ENCODE assay signal across 19 cellular contexts in genomic region chr17:4562000-4562969, GRCh38. TPM values are rescaled to one million over a fixed set of nuclear protein-coding genes. Genes with fewer than 3 reads are reported as not detected.
DNase-seq lines count a peak whose midpoint lies in the region; ATAC-seq and TF ChIP-seq lines count a peak whose summit lies in the region.
"Had no signal": no experiment of that assay in that cellular context is flagged by ENCODE, and none has a peak within 500 bp of the region (broad histone marks: within the 10 kb centered on the region; RNA-seq: fewer than 3 reads in every experiment).

No MANE protein-coding gene starts in this region.

- no peaks in the 10 kb centered on the region for H3K79me1 ChIP-seq in IMR-90 (ENCODE audit: low read depth in 1 of 2, low read length in 2 of 2)

- H3K4me3 ChIP-seq in IMR-90 (ENCODE audit: insufficient read depth, low read depth, low read length), result no peak overlapping the region
- H3K4me3 ChIP-seq: adrenal gland, heart right ventricle, SJCRH30 had no signal

- no peak overlapping the region for H3K56ac ChIP-seq in IMR-90 (ENCODE audit: extremely low read depth, insufficient read depth, low read length)

- H4K20me1 ChIP-seq in IMR-90 (ENCODE audit: insufficient read depth, low read length), result no peaks in the 10 kb centered on the region

- intact Hi-C loops in IMR-90 (cut with micrococcal nuclease), result loop anchor here (10.0 kb wide), 1 partner anchor 323 kb away; no protein-coding TSS in a partner anchor

- no peak for TF ChIP-seq RAD21 in IMR-90 (IDR thresholded peaks at IDR 0.05; ENCODE audit: low read length)

- no peaks in the 10 kb centered on the region for H3K9me1 ChIP-seq in IMR-90 (ENCODE audit: insufficient read depth, low read length)

- no peak overlapping the region for H2AK5ac ChIP-seq in IMR-90 (ENCODE audit: low read depth, low read length)

- H2BK5ac ChIP-seq in IMR-90 (ENCODE audit: low read depth, low read length, poor library complexity, severe bottlenecking), result no peak overlapping the region

- H3K27me3 Mint-ChIP-seq in activated T-helper 17 cell treated with anti-CD3 and anti-CD28 coated beads, Interleukin-2, amount 50 U/mL, for 72 hours, result no peaks in the 10 kb centered on the region
- no peaks in the 10 kb centered on the region for H3K27me3 Mint-ChIP-seq in naive B cell

- no peak overlapping the region for H3K27ac ChIP-seq in IMR-90 (ENCODE audit: insufficient read depth, low read length)
- H3K27ac ChIP-seq: 22Rv1, adrenal gland, SJCRH30 had no signal

- H3K9me3 Mint-ChIP-seq in activated T-helper 17 cell treated with anti-CD3 and anti-CD28 coated beads, Interleukin-2, amount 50 U/mL, for 72 hours, result no peaks in the 10 kb centered on the region
- no peaks in the 10 kb centered on the region for H3K9me3 Mint-ChIP-seq in naive B cell

- H3K27me3 ChIP-seq in IMR-90 (ENCODE audit: control insufficient read depth, insufficient read depth, low read length), result peaks cover 5% of the 10 kb centered on the region; the same call in 1 of the 2 replicates
- H3K27me3 ChIP-seq: adrenal gland, heart right ventricle, SJCRH30 had no signal

- no peaks in the 10 kb centered on the region for H3K36me3 ChIP-seq in IMR-90 (ENCODE audit: control insufficient read depth, insufficient read depth, low read length)
- H3K36me3 ChIP-seq: adrenal gland, heart right ventricle, SJCRH30 had no signal

- in situ Hi-C loops in IMR-90 (cut with MboI; ENCODE audit: low sequenced_read_pairs), result no loop called here

- H3K4me1 ChIP-seq in IMR-90 (ENCODE audit: control insufficient read depth, insufficient read depth, low read length), result no peaks in the 10 kb centered on the region
- H3K4me1 ChIP-seq: SJCRH30 had no signal

- H3K18ac ChIP-seq in IMR-90 (ENCODE audit: low read depth, low read length), result no peak overlapping the region

- no peak overlapping the region for H2BK15ac ChIP-seq in IMR-90 (ENCODE audit: low read depth, low read length)

- no peak overlapping the region for H2BK20ac ChIP-seq in IMR-90 (ENCODE audit: low read depth, low read length)

- peak overlapping the region; percentile 61 for H3K4me3 Mint-ChIP-seq in activated T-helper 17 cell treated with anti-CD3 and anti-CD28 coated beads, Interleukin-2, amount 50 U/mL, for 72 hours
- H3K4me3 Mint-ChIP-seq in naive B cell, result peak overlapping the region in 5 of 8 donors; percentile 11 to 61 (median 42)

- H3K9me3 ChIP-seq in IMR-90 (ENCODE audit: control insufficient read depth, insufficient read depth, low read length), result no peaks in the 10 kb centered on the region
- H3K9me3 ChIP-seq: adrenal gland, heart right ventricle, SJCRH30 had no signal

- H3K14ac ChIP-seq in IMR-90 (replicated peaks; ENCODE audit: low read depth, low read length), result no peak overlapping the region

- H2AK9ac ChIP-seq in IMR-90 (replicated peaks; ENCODE audit: low read depth, low read length, poor library complexity), result no peak overlapping the region

- H4K8ac ChIP-seq in IMR-90 (ENCODE audit: low read depth in 2 of 2, low read length in 2 of 2), result no peak overlapping the region

- no peak overlapping the region for H3K9ac ChIP-seq in IMR-90 (ENCODE audit: low read depth, low read length)

- no peak overlapping the region for H3K23ac ChIP-seq in IMR-90 (ENCODE audit: low read depth, low read length)

- dilution Hi-C loops in IMR-90 (cut with HindIII; ENCODE audit: low sequenced_read_pairs, unreplicated experiment), result no loop called here

- H3K4me1 Mint-ChIP-seq in activated T-helper 17 cell treated with anti-CD3 and anti-CD28 coated beads, Interleukin-2, amount 50 U/mL, for 72 hours, result peaks cover 26% of the 10 kb centered on the region
- peaks cover 18 to 28% (median 24%) of the 10 kb centered on the region in 3 donors for H3K4me1 Mint-ChIP-seq in naive B cell

- H3K4me2 ChIP-seq in IMR-90 (ENCODE audit: low read depth, low read length), result no peak overlapping the region

- H3K36me3 Mint-ChIP-seq in activated T-helper 17 cell treated with anti-CD3 and anti-CD28 coated beads, Interleukin-2, amount 50 U/mL, for 72 hours (ENCODE audit: low read depth), result no peaks in the 10 kb centered on the region
- H3K36me3 Mint-ChIP-seq in naive B cell, result no peaks in the 10 kb centered on the region

- WGBS in IMR-90 (ENCODE audit: extremely low coverage in 2 of 2, insufficient read length in 1 of 2), 2 experiments, result 47% methylated on average over 2 of the region's 8 CpGs; no CpG with 5 or more reads in 1 of the 2 experiments

- CTCF ChIA-PET in IMR-90 (lab: Yijun Ruan, JAX), result interaction anchor here (0.8 kb wide), 1 partner anchor 64 kb away, joined by 3 read pairs; no protein-coding TSS in a partner anchor

- peak; percentile 22 for DNase-seq in DMS 273 (lab: John Stamatoyannopoulos, UW; ENCODE audit: unreplicated experiment)
- DNase-seq in DMS 273 treated with DMSO at 0.1 percent for 48 hours (lab: John Stamatoyannopoulos, UW), result no peak
- no peak for DNase-seq in IMR-90
- DNase-seq in naive B cell, result no peak
- no peak for DNase-seq in SKM-1 (lab: John Stamatoyannopoulos, UW; ENCODE audit: unreplicated experiment)
- no peak for DNase-seq in NCI-H748 (lab: John Stamatoyannopoulos, UW; ENCODE audit: unreplicated experiment)
- DNase-seq in SW480 (ENCODE audit: low spot score), result no peak
- DNase-seq: activated CD4-positive, CD25-positive, alpha-beta regulatory T cell treated with anti-CD3 and anti-CD28 coated beads, Interleukin-2, amount 50 U/mL, for 72 hours; adrenal gland; heart right ventricle; Kasumi-1; mesendoderm; NCI-H510A treated with DMSO at 0.1 percent for 48 hours; SJCRH30; stimulated activated CD4-positive, alpha-beta T cell treated with anti-CD3 and anti-CD28 coated beads, Interleukin-4, amount 100 ng/mL, for 1 hour; substantia nigra had no signal

- H3K27ac Mint-ChIP-seq in activated T-helper 17 cell treated with anti-CD3 and anti-CD28 coated beads, Interleukin-2, amount 50 U/mL, for 72 hours, result peak overlapping the region; percentile 92
- H3K27ac Mint-ChIP-seq in naive B cell, result peak overlapping the region in 3 of 6 donors; percentile 63 to 85 (median 66)
- H3K27ac Mint-ChIP-seq: progenitor cell of endocrine pancreas had no signal

- no peak overlapping the region for H4K91ac ChIP-seq in IMR-90 (ENCODE audit: insufficient read depth, low read depth, low read length)

- no peak overlapping the region for H3K4ac ChIP-seq in IMR-90 (ENCODE audit: low read depth, low read length)

- H2BK120ac ChIP-seq in IMR-90 (ENCODE audit: low read depth, low read length), result no peak overlapping the region

- peak overlapping the region; percentile 5 for H2AFZ ChIP-seq in IMR-90 (replicated peaks; ENCODE audit: low read length, poor library complexity)

- no peak overlapping the region for H4K5ac ChIP-seq in IMR-90 (ENCODE audit: low read depth, low read length)

- TF ChIP-seq CTCF in IMR-90 (conservative IDR thresholded peaks at IDR 0.05; ENCODE audit: low read depth, low read length), result no peak

- BruUV-seq in IMR-90 (replicated peaks; lab: Mats Ljungman, UMichigan), result no TSS peak

- TF ChIP-seq POLR2A in IMR-90 (IDR thresholded peaks at IDR 0.05; ENCODE audit: low read depth, low read length), result no peak

- POLR2A ChIA-PET in IMR-90 (lab: Charles Lee; ENCODE audit: unreplicated experiment), result interaction anchor here (0.6 kb wide), 1 partner anchor 108 kb away, joined by 5 read pairs; no protein-coding TSS in a partner anchor

- ATAC-seq in IMR-90 (ENCODE audit: low read depth), result peak; percentile 15; the same call in 1 of the 2 replicates
- ATAC-seq in activated T-helper 17 cell treated with anti-CD3 and anti-CD28 coated beads, Interleukin-2, amount 50 U/mL, for 72 hours (replicated peaks), result no peak
- ATAC-seq in naive B cell (ENCODE audit: low read depth in 2 of 2), result peak; percentile 37 to 48

TF ChIP-seq in IMR-90, 13 proteins besides CTCF, POLR2A, EP300 and RAD21 (continues in another document):
- TF ChIP-seq MAFK (IDR thresholded peaks at IDR 0.05; ENCODE audit: low read depth, low read length) (no peak), RCOR1 (IDR thresholded peaks at IDR 0.05; ENCODE audit: insufficient replicate concordance, low read length) (no peak), SMC3 (IDR thresholded peaks at IDR 0.05; ENCODE audit: low read depth, low read length) (no peak), CEBPB (IDR thresholded peaks at IDR 0.05; ENCODE audit: low read depth, low read length) (no peak), MAZ (IDR thresholded peaks at IDR 0.05; ENCODE audit: borderline replicate concordance, low read depth, low read length) (no peak), CHD1 (IDR thresholded peaks at IDR 0.05; ENCODE audit: low read depth, low read length) (no peak), RFX5 (IDR thresholded peaks at IDR 0.05; ENCODE audit: low read depth, low read length) (no peak), ELK1 (IDR thresholded peaks at IDR 0.05; ENCODE audit: borderline replicate concordance, low read depth, low read length) (no peak)

RNA-seq across cellular contexts. Expression of gene GGT6, which starts 1.9 kb away (rescaled TPM):
- total RNA-seq in IMR-90 (2012; rRNA removed), result not detected in 2 replicates
- polyA plus RNA-seq in IMR-90 (2012; rRNA removed) (not detected in 2 replicates), naive B cell (ENCODE audit: low read depth in 6 of 6) (not detected)
- polyA plus RNA-seq in IMR-90 (2012; cell fraction: cytosol; rRNA removed), result not detected in 2 replicates
- not detected in 2 replicates for polyA plus RNA-seq in IMR-90 (2012; cell fraction: nucleus; rRNA removed; ENCODE audit: low replicate concordance)
- total RNA-seq in activated T-helper 17 cell treated with anti-CD3 and anti-CD28 coated beads, Interleukin-2, amount 50 U/mL, for 72 hours, result not detected
- total RNA-seq: progenitor cell of endocrine pancreas, SJCRH30 had no signal

RNA-seq across cellular contexts. Expression of gene MYBBP1A, which starts 7.1 kb away (rescaled TPM):
- 22.6 and 24.7 TPM in 2 replicates for total RNA-seq in IMR-90 (2012; rRNA removed)
- polyA plus RNA-seq in IMR-90 (2012; rRNA removed) (45.9 and 53.0 TPM in 2 replicates), naive B cell (ENCODE audit: low read depth in 6 of 6) (10 to 100 TPM in 5 of 6 donors, under 1 TPM in 1; 0.24 to 28.7 (median 13.4) TPM)
- 29.4 and 33.3 TPM in 2 replicates for polyA plus RNA-seq in IMR-90 (2012; cell fraction: cytosol; rRNA removed)
- 117 and 239 TPM in 2 replicates for polyA plus RNA-seq in IMR-90 (2012; cell fraction: nucleus; rRNA removed; ENCODE audit: low replicate concordance)
- total RNA-seq in activated T-helper 17 cell treated with anti-CD3 and anti-CD28 coated beads, Interleukin-2, amount 50 U/mL, for 72 hours, result 10 to 100 TPM; 47.5 to 95.4 TPM

RNA-seq across cellular contexts. Expression of gene SMTNL2, which starts 22.0 kb away (rescaled TPM):
- not detected in 2 replicates for total RNA-seq in IMR-90 (2012; rRNA removed)
- polyA plus RNA-seq in IMR-90 (2012; rRNA removed) (not detected in 2 replicates), naive B cell (ENCODE audit: low read depth in 6 of 6) (not detected)
- polyA plus RNA-seq in IMR-90 (2012; cell fraction: cytosol; rRNA removed), result not detected in 2 replicates
- 0.03 TPM in 1 of 2 replicates, not detected in the other for polyA plus RNA-seq in IMR-90 (2012; cell fraction: nucleus; rRNA removed; ENCODE audit: low replicate concordance)
- total RNA-seq in activated T-helper 17 cell treated with anti-CD3 and anti-CD28 coated beads, Interleukin-2, amount 50 U/mL, for 72 hours, result not detected
- total RNA-seq: SJCRH30 had no signal
